In the genomic region with DNA sequence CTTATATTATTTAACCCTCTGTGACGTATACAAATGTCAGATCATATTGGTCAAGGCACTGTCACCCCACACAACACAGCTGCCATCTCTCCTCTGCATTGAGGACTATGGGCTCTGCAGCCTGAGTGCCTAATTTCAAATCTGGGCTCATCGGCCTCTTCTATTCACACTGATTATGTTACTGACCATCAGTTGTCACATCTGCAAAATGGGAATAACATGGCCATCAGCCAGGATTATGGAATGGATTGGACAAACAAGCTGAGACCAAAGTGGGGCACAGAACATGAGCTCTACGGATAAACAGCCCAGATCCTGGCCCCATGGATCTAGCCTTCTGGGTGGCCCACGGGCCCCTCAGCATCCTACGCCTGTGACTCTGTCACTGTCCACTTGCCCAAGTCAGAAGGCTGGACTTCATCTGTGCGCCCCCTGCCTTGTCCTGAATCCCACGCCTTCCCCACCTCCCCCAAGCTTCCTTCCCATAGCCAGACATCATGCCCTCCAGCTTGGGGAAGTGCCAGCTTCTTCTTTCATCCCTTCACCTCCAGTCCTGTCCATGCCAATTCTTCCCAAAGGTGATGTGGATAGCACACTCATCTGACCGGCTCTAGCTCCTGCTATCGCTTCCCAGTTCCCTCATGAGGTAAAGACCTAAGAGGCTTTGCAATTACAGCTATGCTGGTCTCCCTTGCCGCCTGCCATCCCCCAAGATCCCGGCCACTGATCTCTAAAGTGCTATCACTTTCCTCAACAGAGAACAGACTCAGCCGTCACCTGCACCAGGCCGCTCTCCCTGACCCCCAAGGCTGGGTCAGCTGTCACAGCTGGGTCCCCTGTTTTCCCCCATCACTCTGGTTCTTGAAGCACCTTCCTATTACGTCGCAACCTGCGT, we compare ENCODE assay signal across 8 cellular contexts. TPM values are rescaled to one million over a fixed set of nuclear protein-coding genes. Genes with fewer than 3 reads are reported as not detected.
DNase-seq lines count a peak whose midpoint lies in the region; ATAC-seq and TF ChIP-seq lines count a peak whose summit lies in the region.

No MANE protein-coding gene starts in this region.

- H3K9me2 ChIP-seq in Loucy (replicated peaks; ENCODE audit: low read depth, low read length): no peaks in the 10 kb centered on the region

- H3K4me3 Mint-ChIP-seq in CD14-positive monocyte (peak overlapping the region; percentile 93 to 98), nephron progenitor cell (peak overlapping the region; percentile 99)

- H3K79me2 ChIP-seq in Loucy (ENCODE audit: insufficient read depth, low read length): peaks cover 68% of the 10 kb centered on the region

- H3K9me3 Mint-ChIP-seq in CD14-positive monocyte: no peaks in the 10 kb centered on the region
- H3K9me3 Mint-ChIP-seq in nephron progenitor cell: no peaks in the 10 kb centered on the region

- H3K4me1 ChIP-seq in Loucy (ENCODE audit: insufficient read depth, low read length, poor library complexity, severe bottlenecking): peaks cover 49% of the 10 kb centered on the region

- TF ChIP-seq CTCF in CD14-positive monocyte (IDR thresholded peaks at IDR 0.05): no peak
- no peak for TF ChIP-seq CTCF in Loucy (conservative IDR thresholded peaks at IDR 0.05; ENCODE audit: low read length)
- TF ChIP-seq CTCF in dorsolateral prefrontal cortex (IDR thresholded peaks at IDR 0.05 in 54 of 56, conservative IDR thresholded peaks at IDR 0.05 in 2 of 56; ENCODE audit: low read depth in 1 of 56, partially characterized antibody in 56 of 56): no peak
- no peak for TF ChIP-seq CTCF in nephron progenitor cell (IDR thresholded peaks at IDR 0.05)

- H3K27ac ChIP-seq in dorsolateral prefrontal cortex: peak overlapping the region in 49 of 59 donors; percentile 19 to 97 (median 89)

- H3K27me3 ChIP-seq in Loucy (ENCODE audit: insufficient read depth, low read length, poor library complexity, severe bottlenecking): peaks cover 4% of the 10 kb centered on the region
- no peaks in the 10 kb centered on the region for H3K27me3 ChIP-seq in dorsolateral prefrontal cortex

- H3K4me2 ChIP-seq in Loucy (ENCODE audit: low read depth, low read length, poor library complexity, severe bottlenecking): peak overlapping the region; percentile 99

- DNase-seq in CD14-positive monocyte (ENCODE audit: low spot score): no peak
- DNase-seq in dorsolateral prefrontal cortex: no peak
- DNase-seq in nephron progenitor cell: no peak
- no peak for DNase-seq in DMS 273 treated with DMSO at 0.1 percent for 48 hours (lab: John Stamatoyannopoulos, UW)
- DNase-seq in DMS53 treated with DMSO at 0.1 percent for 48 hours (lab: John Stamatoyannopoulos, UW; ENCODE audit: unreplicated experiment): no peak

- H3K9me3 ChIP-seq in Loucy (ENCODE audit: insufficient read depth, low read depth, low read length): no peaks in the 10 kb centered on the region

- peaks cover 0 to 3% (median 2%) of the 10 kb centered on the region in 3 donors for H3K27me3 Mint-ChIP-seq in CD14-positive monocyte (ENCODE audit: low read depth in 3 of 3)
- H3K27me3 Mint-ChIP-seq in nephron progenitor cell (ENCODE audit: low read depth, poor library complexity): no peaks in the 10 kb centered on the region

- H2AFZ ChIP-seq in Loucy (ENCODE audit: low read length): no peak overlapping the region

- H3F3A ChIP-seq in Loucy (ENCODE audit: low read depth): peaks cover 5% of the 10 kb centered on the region

- ATAC-seq in HG03139 (IDR thresholded peaks at IDR 0.05; ENCODE audit: unreplicated experiment) (no peak), GM21360 (IDR thresholded peaks at IDR 0.05; ENCODE audit: unreplicated experiment) (no peak)

- peak overlapping the region; percentile 96 for H3K9ac ChIP-seq in Loucy (ENCODE audit: low read depth, low read length, poor library complexity, severe bottlenecking)

- peaks cover 28% of the 10 kb centered on the region for H3K4me1 Mint-ChIP-seq in CD14-positive monocyte
- H3K4me1 Mint-ChIP-seq in nephron progenitor cell: peaks cover 36% of the 10 kb centered on the region

- H3K36me3 Mint-ChIP-seq in CD14-positive monocyte: peaks cover 25 to 35% of the 10 kb centered on the region in 2 donors
- H3K36me3 Mint-ChIP-seq in nephron progenitor cell (ENCODE audit: low read depth): peaks cover 24% of the 10 kb centered on the region

- intact Hi-C loops in CD14-positive monocyte (cut with micrococcal nuclease): loop anchor here (5.0 to 10.0 kb wide), 2 partner anchors 40 to 48 kb away; a partner anchor contains a TSS
- intact Hi-C loops in dorsolateral prefrontal cortex (cut with DNase I): loop anchor here in 1 of 2 donors (5.0 to 10.0 kb wide), 2 partner anchors 45 to 128 kb away; a partner anchor contains a TSS

- peaks cover 25% of the 10 kb centered on the region for H4K20me1 ChIP-seq in Loucy (ENCODE audit: insufficient read depth, low read length, poor library complexity, severe bottlenecking)

- H3K27ac Mint-ChIP-seq in CD14-positive monocyte (peak overlapping the region; percentile 89 to 96 (median 93)), nephron progenitor cell (peak overlapping the region; percentile 91)

- peak overlapping the region; percentile 95 for H3K4me3 ChIP-seq in Loucy (ENCODE audit: low read length, poor library complexity, severe bottlenecking)
- peak overlapping the region; percentile 55 to 100 (median 94) for H3K4me3 ChIP-seq in dorsolateral prefrontal cortex

- H3K36me3 ChIP-seq in Loucy (ENCODE audit: insufficient read depth, low read length): peaks cover 17% of the 10 kb centered on the region; the same call in 1 of the 2 replicates

RNA-seq across cellular contexts. Expression of a gene that starts 0.9 kb away (rescaled TPM):
- polyA plus RNA-seq in CD14-positive monocyte: 10 to 100 TPM; 47.9 to 49.2 TPM
- 100 to 1,000 TPM in 8 of 120 experiments, 10 to 100 TPM in 112; 51.3 to 110 (median 81.3) TPM for total RNA-seq in dorsolateral prefrontal cortex

RNA-seq across cellular contexts. Expression of a gene that starts 5.8 kb away (rescaled TPM):
- 100 to 1,000 TPM; 109 to 133 TPM for polyA plus RNA-seq in CD14-positive monocyte
- 100 to 1,000 TPM; 148 to 544 (median 264) TPM for total RNA-seq in dorsolateral prefrontal cortex

RNA-seq across cellular contexts. Expression of a gene that starts 13.0 kb away (rescaled TPM):
- polyA plus RNA-seq in CD14-positive monocyte: 10 to 100 TPM; 45.5 to 55.3 TPM
- total RNA-seq in dorsolateral prefrontal cortex: 100 to 1,000 TPM in 46 of 120 experiments, 10 to 100 TPM in 74; 61.4 to 130 (median 95.7) TPM

RNA-seq across cellular contexts. Expression of a gene that starts 13.5 kb away (rescaled TPM):
- polyA plus RNA-seq in CD14-positive monocyte: not detected
- total RNA-seq in dorsolateral prefrontal cortex: 1 to 10 TPM in 12 of 120 experiments, under 1 TPM in 19, not detected in 89; 0.32 to 2.1 (median 0.88) TPM

RNA-seq across cellular contexts. Expression of a gene that starts 24.4 kb away (rescaled TPM):
- 10 to 100 TPM; 31.6 to 42.4 TPM for polyA plus RNA-seq in CD14-positive monocyte
- 10 to 100 TPM; 11.9 to 33.8 (median 19.3) TPM for total RNA-seq in dorsolateral prefrontal cortex
